In genomic region chr2:24209389-24210105, GRCh38 we compare ENCODE assay signal across 19 cellular contexts. TPM values are rescaled to one million over a fixed set of nuclear protein-coding genes. Genes with fewer than 3 reads are reported as not detected.
DNase-seq lines count a peak whose midpoint lies in the region; ATAC-seq and TF ChIP-seq lines count a peak whose summit lies in the region.
"Had no signal": no experiment of that assay in that cellular context is flagged by ENCODE, and none has a peak within 500 bp of the region (broad histone marks: within the 10 kb centered on the region; RNA-seq: fewer than 3 reads in every experiment).

No MANE protein-coding gene starts in this region.

- no peak for TF ChIP-seq POLR2A in NB4 (IDR thresholded peaks at IDR 0.05; ENCODE audit: extremely low read depth, insufficient read length)

- peaks cover 27% of the 10 kb centered on the region for H3K4me1 Mint-ChIP-seq in endothelial cell (ENCODE audit: unreplicated experiment)
- H3K4me1 Mint-ChIP-seq in activated T-cell treated with anti-CD3 and anti-CD28 coated beads, Interleukin-2, amount 50 U/mL, for 4 hours (ENCODE audit: low read depth): no peaks in the 10 kb centered on the region
- H3K4me1 Mint-ChIP-seq: B cell; CD4-positive, alpha-beta memory T cell had no signal

- H3K9me3 Mint-ChIP-seq in endothelial cell (ENCODE audit: unreplicated experiment): no peaks in the 10 kb centered on the region
- no peaks in the 10 kb centered on the region for H3K9me3 Mint-ChIP-seq in activated T-cell treated with anti-CD3 and anti-CD28 coated beads, Interleukin-2, amount 50 U/mL, for 4 hours

- DNase-seq in EH (ENCODE audit: low read depth) (peak; percentile 19), NB4 (ENCODE audit: low read depth) (peak; percentile 14), endothelial cell (ENCODE audit: low spot score) (no peak), GOT3 (lab: John Stamatoyannopoulos, UW) (no peak)
- no peak for DNase-seq in activated T-cell treated with anti-CD3 and anti-CD28 coated beads, Interleukin-2, amount 50 U/mL, for 4 hours
- DNase-seq: CD4-positive, alpha-beta memory T cell; DMS79; KBM-7; NCI-H1048; NCI-H146; NCI-H69; OCI-M1 had no signal

- H3K27me3 ChIP-seq in neutrophil: no peaks in the 10 kb centered on the region
- H3K27me3 ChIP-seq: SJCRH30 had no signal

- peaks cover 96% of the 10 kb centered on the region for H3K36me3 ChIP-seq in neutrophil
- H3K36me3 ChIP-seq: SJCRH30 had no signal

- H3K9me3 ChIP-seq in neutrophil: no peaks in the 10 kb centered on the region
- H3K9me3 ChIP-seq: SJCRH30 had no signal

- peaks cover 68% of the 10 kb centered on the region for H3K36me3 Mint-ChIP-seq in endothelial cell (ENCODE audit: low read depth, unreplicated experiment)
- H3K36me3 Mint-ChIP-seq in activated T-cell treated with anti-CD3 and anti-CD28 coated beads, Interleukin-2, amount 50 U/mL, for 4 hours (ENCODE audit: insufficient read depth): peaks cover 71% of the 10 kb centered on the region

- peak overlapping the region; percentile 92 for H3K27ac ChIP-seq in neutrophil
- H3K27ac ChIP-seq: RWPE1, SJCRH30 had no signal

- no peak overlapping the region for H3K27ac Mint-ChIP-seq in endothelial cell (ENCODE audit: unreplicated experiment)
- H3K27ac Mint-ChIP-seq: B cell had no signal

- H3K27me3 Mint-ChIP-seq in endothelial cell (ENCODE audit: unreplicated experiment): peaks cover 18% of the 10 kb centered on the region
- H3K27me3 Mint-ChIP-seq in activated T-cell treated with anti-CD3 and anti-CD28 coated beads, Interleukin-2, amount 50 U/mL, for 4 hours (ENCODE audit: low read depth): no peaks in the 10 kb centered on the region
- H3K27me3 Mint-ChIP-seq: B cell; CD4-positive, alpha-beta memory T cell had no signal

- TF ChIP-seq CTCF in NB4 (IDR thresholded peaks at IDR 0.05; ENCODE audit: low read depth, low read length) (no peak), endothelial cell (IDR thresholded peaks at IDR 0.05; ENCODE audit: unreplicated experiment) (no peak), neutrophil (IDR thresholded peaks at IDR 0.05) (no peak)

- H3K4me3 Mint-ChIP-seq in endothelial cell (ENCODE audit: unreplicated experiment): peak overlapping the region; percentile 69
- no peak overlapping the region for H3K4me3 Mint-ChIP-seq in activated T-cell treated with anti-CD3 and anti-CD28 coated beads, Interleukin-2, amount 50 U/mL, for 4 hours
- H3K4me3 Mint-ChIP-seq: B cell; CD4-positive, alpha-beta memory T cell had no signal

- ATAC-seq in activated T-cell treated with anti-CD3 and anti-CD28 coated beads, Interleukin-2, amount 50 U/mL, for 4 hours: no peak
- no peak for ATAC-seq in HG02938 (IDR thresholded peaks at IDR 0.05; ENCODE audit: unreplicated experiment)
- ATAC-seq: HCT116 had no signal

- no peak overlapping the region for H3K4me3 ChIP-seq in NB4 (ENCODE audit: low read depth, low read length)
- H3K4me3 ChIP-seq in neutrophil (ENCODE audit: low read depth in 1 of 2, low read length in 1 of 2): peak overlapping the region; percentile 14 to 31
- H3K4me3 ChIP-seq: SJCRH30 had no signal

- H3K4me1 ChIP-seq in neutrophil (ENCODE audit: control insufficient read depth in 1 of 2, insufficient read depth in 1 of 2, low read depth in 1 of 2, low read length in 1 of 2): peaks cover 19 to 28% of the 10 kb centered on the region in 2 experiments
- H3K4me1 ChIP-seq: SJCRH30 had no signal

RNA-seq across cellular contexts. Expression of gene FAM228A, which starts 34.7 kb away (rescaled TPM):
- total RNA-seq in endothelial cell (ENCODE audit: unreplicated experiment): not detected
- total RNA-seq in activated T-cell treated with anti-CD3 and anti-CD28 coated beads, Interleukin-2, amount 50 U/mL, for 4 hours: not detected
- total RNA-seq: B cell, G401, SJCRH30 had no signal

Comparison
In these comparisons a context has a peak if more than half of its experiments do, and no peak if none do; other contexts are left out.
1. DNase-seq: peak in EH (single experiment) and NB4 (single experiment); none in endothelial cell (single experiment), activated T-cell treated with anti-CD3 and anti-CD28 coated beads, Interleukin-2, amount 50 U/mL, for 4 hours (single experiment) and GOT3 (single experiment).